In genomic region chr6:127162808-127163207, GRCh38 we compare ENCODE assay signal across 1 cellular context.
TF ChIP-seq lines count a peak whose summit lies in the region.

No MANE protein-coding gene starts in this region.

TF ChIP-seq in H1, 55 proteins besides CTCF, POLR2A, EP300 and RAD21 (continued from another document):
- TF ChIP-seq RFX5 (IDR thresholded peaks at IDR 0.05; ENCODE audit: borderline replicate concordance, low read depth, low read length) (no peak), TAF1 (IDR thresholded peaks at IDR 0.05; ENCODE audit: low read depth, low read length) (no peak)
